Comparison of ENCODE assay signal across 8 cellular contexts in the genomic region with DNA sequence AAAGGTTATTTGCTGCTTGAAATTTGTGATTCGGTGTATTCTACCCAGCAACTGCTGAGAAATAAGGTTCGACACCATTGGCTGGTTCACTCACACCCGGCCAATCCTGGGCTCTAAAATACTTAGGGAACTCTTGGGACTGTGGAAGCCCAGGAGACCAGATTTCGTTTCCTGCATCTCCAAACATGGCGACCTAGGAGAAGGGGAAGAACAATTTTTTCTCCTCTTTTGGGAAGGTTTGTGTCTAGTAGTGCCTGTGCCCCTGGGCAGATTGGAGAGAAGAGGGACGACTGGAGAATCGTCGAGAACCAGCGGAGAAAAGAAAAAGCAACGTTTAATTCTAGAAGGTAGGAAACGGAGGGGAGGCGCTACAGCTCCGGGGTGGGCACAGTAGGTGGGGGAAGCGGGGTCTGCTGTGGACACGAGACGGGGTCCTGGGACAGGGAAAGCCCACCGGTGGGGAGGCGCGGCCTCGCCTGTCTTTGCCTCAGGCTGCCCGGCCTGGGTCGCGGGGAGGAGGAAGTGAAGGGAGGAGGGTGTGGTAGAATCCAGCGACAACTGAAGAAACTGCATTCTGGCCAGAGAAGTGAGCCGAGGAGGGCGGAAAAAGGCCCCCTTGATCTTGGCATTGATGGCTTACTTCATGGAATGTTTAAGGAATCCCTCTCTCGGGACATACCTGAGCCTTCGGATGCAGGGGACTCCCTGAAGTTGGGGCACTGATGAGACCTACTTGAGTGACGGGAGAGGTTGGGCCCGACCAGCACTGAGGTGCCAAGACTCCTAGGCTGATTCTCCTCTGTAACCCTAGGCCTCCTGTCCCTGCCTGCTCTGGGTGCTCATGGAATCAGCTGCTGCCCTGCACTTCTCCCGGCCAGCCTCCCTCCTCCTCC. TPM values are rescaled to one million over a fixed set of nuclear protein-coding genes. Genes with fewer than 3 reads are reported as not detected.
A peak's percentile ranks its signal among the peaks of the same experiment; 100 is the strongest.
DNase-seq lines count a peak whose midpoint lies in the region; ATAC-seq and TF ChIP-seq lines count a peak whose summit lies in the region.

A gene (plus strand): TSS at position 160 of the 893 bp plus-strand sequence. CDS start 682 bp downstream, at position 842.

- POLR2A ChIA-PET in SK-N-SH (lab: Yijun Ruan, JAX), result no interaction called here

- H3K27me3 Mint-ChIP-seq in activated naive CD8-positive, alpha-beta T cell, result no peaks in the 10 kb centered on the region

- H3K36me3 ChIP-seq in SK-N-SH (replicated peaks in 1 of 2; ENCODE audit: control insufficient read depth in 1 of 2, insufficient read depth in 2 of 2, low read length in 1 of 2) (peaks cover 18 to 22% of the 10 kb centered on the region in 2 experiments), thymus (ENCODE audit: control insufficient read depth, insufficient read depth) (peaks cover 21% of the 10 kb centered on the region)

- peak; percentile 96 for ATAC-seq in HG02588 (IDR thresholded peaks at IDR 0.05; ENCODE audit: unreplicated experiment)

- peak within 1 kb of the TSS; percentile 90 for H3K4me2 ChIP-seq in SK-N-SH

- peak within 1 kb of the TSS; percentile 100 for H3K4me3 Mint-ChIP-seq in activated naive CD8-positive, alpha-beta T cell

- no peak for TF ChIP-seq POLR2A in NB4 (IDR thresholded peaks at IDR 0.05; ENCODE audit: extremely low read depth, insufficient read length)

- H3K4me1 Mint-ChIP-seq in activated naive CD8-positive, alpha-beta T cell (ENCODE audit: low read depth), result peaks cover 57% of the 10 kb centered on the region

- H4K20me1 ChIP-seq in SK-N-SH (ENCODE audit: insufficient read depth), result no peaks in the 10 kb centered on the region

- H3K27ac ChIP-seq in SK-N-SH (ENCODE audit: low read depth in 2 of 2, low read length in 1 of 2), result peak within 1 kb of the TSS; percentile 74 to 94
- peak within 1 kb of the TSS; percentile 78 for H3K27ac ChIP-seq in thymus (ENCODE audit: low read depth)

- H3K36me3 Mint-ChIP-seq in activated naive CD8-positive, alpha-beta T cell, result peaks cover 9% of the 10 kb centered on the region

- TF ChIP-seq EP300 in SK-N-SH (IDR thresholded peaks at IDR 0.05; ENCODE audit: borderline replicate concordance in 1 of 2, low read depth in 1 of 2, low read length in 1 of 2), result no peak

- no peaks in the 10 kb centered on the region for H3K9me2 ChIP-seq in SK-N-SH

- H3K27ac Mint-ChIP-seq in activated naive CD8-positive, alpha-beta T cell, result peak within 1 kb of the TSS; percentile 97

- no peaks in the 10 kb centered on the region for H3K9me3 Mint-ChIP-seq in activated naive CD8-positive, alpha-beta T cell (ENCODE audit: low read depth)

- no peak for TF ChIP-seq CTCF in NB4 (IDR thresholded peaks at IDR 0.05; ENCODE audit: low read depth, low read length)
- peak; percentile 22; the same call in 1 of the 2 replicates for TF ChIP-seq CTCF in SK-N-SH (IDR thresholded peaks at IDR 0.05)

- H3K9me3 ChIP-seq in SK-N-SH, result no peaks in the 10 kb centered on the region
- no peaks in the 10 kb centered on the region for H3K9me3 ChIP-seq in thymus (ENCODE audit: control insufficient read depth)

- peaks cover 46% of the 10 kb centered on the region for H3K79me2 ChIP-seq in SK-N-SH (ENCODE audit: insufficient read depth)

- peak within 1 kb of the TSS; percentile 79 for H3K4me3 ChIP-seq in GM08714 (ENCODE audit: low read length)
- H3K4me3 ChIP-seq in NB4 (ENCODE audit: low read depth, low read length), result peak within 1 kb of the TSS; percentile 98
- peak within 1 kb of the TSS; percentile 73 to 86 for H3K4me3 ChIP-seq in SK-N-SH (ENCODE audit: low read depth in 2 of 2, low read length in 1 of 2)
- H3K4me3 ChIP-seq in thymus (ENCODE audit: low read length), result peak within 1 kb of the TSS; percentile 90

- no peak for TF ChIP-seq RAD21 in SK-N-SH (IDR thresholded peaks at IDR 0.05; ENCODE audit: low read length)

- H2AFZ ChIP-seq in SK-N-SH (ENCODE audit: low read depth), result peak within 1 kb of the TSS; percentile 98

- CTCF ChIA-PET in SK-N-SH (lab: Yijun Ruan, JAX), result no interaction called here

- DNase-seq in NB4 (ENCODE audit: low read depth) (peak; percentile 93), SK-N-SH (peak; percentile 87), glomerular visceral epithelial cell (ENCODE audit: extremely low spot score) (peak; percentile 89), nucleus accumbens (lab: John Stamatoyannopoulos, UW) (peak; percentile 24 to 92 (median 72))

- peaks cover 13 to 18% of the 10 kb centered on the region in 2 experiments; a peak in 1 of 4 replicates for H3K4me1 ChIP-seq in SK-N-SH (ENCODE audit: control insufficient read depth in 1 of 2, insufficient read depth in 2 of 2, low read depth in 1 of 2, low read length in 1 of 2)
- H3K4me1 ChIP-seq in thymus (ENCODE audit: control insufficient read depth, insufficient read depth, low read length), result peaks cover 19% of the 10 kb centered on the region

- no peaks in the 10 kb centered on the region for H3F3A ChIP-seq in SK-N-SH (replicated peaks; ENCODE audit: insufficient read depth)

- H3K9ac ChIP-seq in SK-N-SH, result peak within 1 kb of the TSS; percentile 80

- WGBS in SK-N-SH (ENCODE audit: low lambda C conversion rate), result 1% methylated on average over 29 of the region's 31 CpGs
- WGBS in thymus, result under 1% methylated on average over 31 of the region's 31 CpGs

- no peaks in the 10 kb centered on the region for H3K27me3 ChIP-seq in SK-N-SH (ENCODE audit: insufficient read depth)
- no peaks in the 10 kb centered on the region for H3K27me3 ChIP-seq in thymus (ENCODE audit: control insufficient read depth, insufficient read depth)

TF ChIP-seq in SK-N-SH, 30 proteins besides CTCF, POLR2A, EP300 and RAD21:
- TF ChIP-seq RFX5 (IDR thresholded peaks at IDR 0.05; ENCODE audit: low read length), result peak; percentile 99
- TF ChIP-seq POLR2AphosphoS5 (IDR thresholded peaks at IDR 0.05; ENCODE audit: low read depth, low read length), result peak; percentile 77; the same call in 1 of the 2 replicates
- peak; percentile 88 for TF ChIP-seq YY1 (IDR thresholded peaks at IDR 0.05; ENCODE audit: low read depth)
- no peak for TF ChIP-seq RCOR1 (IDR thresholded peaks at IDR 0.05; ENCODE audit: low read length)
- TF ChIP-seq, protein P1, sequence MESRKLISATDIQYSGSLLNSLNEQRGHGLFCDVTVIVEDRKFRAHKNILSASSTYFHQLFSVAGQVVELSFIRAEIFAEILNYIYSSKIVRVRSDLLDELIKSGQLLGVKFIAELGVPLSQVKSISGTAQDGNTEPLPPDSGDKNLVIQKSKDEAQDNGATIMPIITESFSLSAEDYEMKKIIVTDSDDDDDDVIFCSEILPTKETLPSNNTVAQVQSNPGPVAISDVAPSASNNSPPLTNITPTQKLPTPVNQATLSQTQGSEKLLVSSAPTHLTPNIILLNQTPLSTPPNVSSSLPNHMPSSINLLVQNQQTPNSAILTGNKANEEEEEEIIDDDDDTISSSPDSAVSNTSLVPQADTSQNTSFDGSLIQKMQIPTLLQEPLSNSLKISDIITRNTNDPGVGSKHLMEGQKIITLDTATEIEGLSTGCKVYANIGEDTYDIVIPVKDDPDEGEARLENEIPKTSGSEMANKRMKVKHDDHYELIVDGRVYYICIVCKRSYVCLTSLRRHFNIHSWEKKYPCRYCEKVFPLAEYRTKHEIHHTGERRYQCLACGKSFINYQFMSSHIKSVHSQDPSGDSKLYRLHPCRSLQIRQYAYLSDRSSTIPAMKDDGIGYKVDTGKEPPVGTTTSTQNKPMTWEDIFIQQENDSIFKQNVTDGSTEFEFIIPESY (IDR thresholded peaks at IDR 0.05; ENCODE audit: borderline replicate concordance, low read depth), result no peak
- no peak for TF ChIP-seq ELF1 (IDR thresholded peaks at IDR 0.05)
- peak; percentile 45; the same call in 1 of the 2 replicates for TF ChIP-seq TAF1 (IDR thresholded peaks at IDR 0.05; ENCODE audit: borderline replicate concordance, low read depth, low read length)
- TF ChIP-seq SIN3A (IDR thresholded peaks at IDR 0.05; ENCODE audit: borderline replicate concordance, low read depth, low read length), result no peak
- TF ChIP-seq, protein P2, sequence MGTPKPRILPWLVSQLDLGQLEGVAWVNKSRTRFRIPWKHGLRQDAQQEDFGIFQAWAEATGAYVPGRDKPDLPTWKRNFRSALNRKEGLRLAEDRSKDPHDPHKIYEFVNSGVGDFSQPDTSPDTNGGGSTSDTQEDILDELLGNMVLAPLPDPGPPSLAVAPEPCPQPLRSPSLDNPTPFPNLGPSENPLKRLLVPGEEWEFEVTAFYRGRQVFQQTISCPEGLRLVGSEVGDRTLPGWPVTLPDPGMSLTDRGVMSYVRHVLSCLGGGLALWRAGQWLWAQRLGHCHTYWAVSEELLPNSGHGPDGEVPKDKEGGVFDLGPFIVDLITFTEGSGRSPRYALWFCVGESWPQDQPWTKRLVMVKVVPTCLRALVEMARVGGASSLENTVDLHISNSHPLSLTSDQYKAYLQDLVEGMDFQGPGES (IDR thresholded peaks at IDR 0.05; ENCODE audit: low read depth, low read length), result 0 out of 2 replicates have a peak, but pooled peaks have one; percentile 35
- TF ChIP-seq, protein P3, sequence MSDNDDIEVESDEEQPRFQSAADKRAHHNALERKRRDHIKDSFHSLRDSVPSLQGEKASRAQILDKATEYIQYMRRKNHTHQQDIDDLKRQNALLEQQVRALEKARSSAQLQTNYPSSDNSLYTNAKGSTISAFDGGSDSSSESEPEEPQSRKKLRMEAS (IDR thresholded peaks at IDR 0.05; ENCODE audit: low read depth), result no peak

RNA-seq across cellular contexts. Expression of the gene that starts here (rescaled TPM):
- 21.2 and 28.6 TPM in 2 replicates for polyA plus RNA-seq in SK-N-SH (2012; rRNA removed)
- polyA plus RNA-seq in SK-N-SH (2012; cell fraction: cytosol; rRNA removed), result 18.7 and 19.5 TPM in 2 replicates
- polyA plus RNA-seq in SK-N-SH (2012; cell fraction: nucleus; rRNA removed), result 46.6 and 50.0 TPM in 2 replicates
- 26.9 TPM for polyA plus RNA-seq in thymus

Comparison
In these comparisons a context has a peak if more than half of its experiments do, and no peak if none do; other contexts are left out.
1. Peak in every context shown above with its lines: DNase-seq, ATAC-seq, H3K4me3 ChIP-seq and H3K27ac ChIP-seq.